11 cellular contexts compared by ENCODE assay signal in genomic region chr10:93071674-93072224, GRCh38. TPM values are rescaled to one million over a fixed set of nuclear protein-coding genes. Genes with fewer than 3 reads are reported as not detected.
DNase-seq lines count a peak whose midpoint lies in the region; ATAC-seq and TF ChIP-seq lines count a peak whose summit lies in the region.
"Had no signal": no experiment of that assay in that cellular context is flagged by ENCODE, and none has a peak within 500 bp of the region (broad histone marks: within the 10 kb centered on the region; RNA-seq: fewer than 3 reads in every experiment).

No MANE protein-coding gene starts in this region.

- H3K27ac ChIP-seq in adrenal gland, result no peak overlapping the region
- H3K27ac ChIP-seq in left lung, result no peak overlapping the region
- H3K27ac ChIP-seq in thoracic aorta, result no peak overlapping the region

- H3K9me3 ChIP-seq in adrenal gland (replicated peaks in 1 of 3) (no peaks in the 10 kb centered on the region), left lung (no peaks in the 10 kb centered on the region), thoracic aorta (no peaks in the 10 kb centered on the region)

- intact Hi-C loops in adrenal gland (cut with DNase I), result no loop called here
- intact Hi-C loops in left lung (cut with DNase I), result no loop called here

- H3K27me3 ChIP-seq in adrenal gland (peaks cover 58% of the 10 kb centered on the region), left lung (peaks cover 89 to 100% of the 10 kb centered on the region in 2 donors), thoracic aorta (replicated peaks; ENCODE audit: insufficient read depth) (peaks cover 10% of the 10 kb centered on the region)

- H3K4me3 ChIP-seq in adrenal gland, result peak overlapping the region in 2 of 4 donors; percentile 21 to 42
- H3K4me3 ChIP-seq in left lung, result peak overlapping the region; percentile 9 to 30
- peak overlapping the region; percentile 74 for H3K4me3 ChIP-seq in thoracic aorta

- no peak for TF ChIP-seq CTCF in adrenal gland (IDR thresholded peaks at IDR 0.05)
- no peak for TF ChIP-seq CTCF in left lung (IDR thresholded peaks at IDR 0.05)
- TF ChIP-seq CTCF in thoracic aorta (IDR thresholded peaks at IDR 0.05), result no peak

- peaks cover 17 to 45% of the 10 kb centered on the region in 2 donors for H3K4me1 ChIP-seq in adrenal gland (replicated peaks in 1 of 2)
- H3K4me1 ChIP-seq in left lung, result peaks cover 22 to 46% of the 10 kb centered on the region in 2 donors
- H3K4me1 ChIP-seq in thoracic aorta (ENCODE audit: control insufficient read depth in 1 of 2, low read depth in 2 of 2), result peaks cover 33 to 50% of the 10 kb centered on the region in 2 donors

- peak; percentile 80 for ATAC-seq in left lung
- ATAC-seq in thoracic aorta (ENCODE audit: insufficient number of reproducible peaks, low FRiP score, low read depth), result no peak

- H3K36me3 ChIP-seq in adrenal gland (replicated peaks in 1 of 2), result no peaks in the 10 kb centered on the region
- H3K36me3 ChIP-seq in left lung, result no peaks in the 10 kb centered on the region
- no peaks in the 10 kb centered on the region for H3K36me3 ChIP-seq in thoracic aorta

- peak; percentile 16 to 24 for DNase-seq in activated T-cell treated with anti-CD3 and anti-CD28 coated beads, Interleukin-2, amount 50 U/mL, for 48 hours
- no peak for DNase-seq in activated T-cell treated with anti-CD3 and anti-CD28 coated beads for 4 hours
- DNase-seq in adrenal gland, result peak; percentile 32 to 72 (median 56)
- DNase-seq in left lung, result peak in 1 of 2 donors; percentile 80
- no peak for DNase-seq in thoracic aorta (ENCODE audit: low spot score)
- DNase-seq in middle frontal gyrus (ENCODE audit: extremely low spot score, low spot score), result no peak
- no peak for DNase-seq in T1000 (lab: John Stamatoyannopoulos, UW)
- DNase-seq in NCI-H146 (lab: John Stamatoyannopoulos, UW), result no peak
- DNase-seq: cortex of kidney, DMS79 treated with DMSO at 0.1 percent for 48 hours had no signal

- no peak for TF ChIP-seq POLR2A in adrenal gland (IDR thresholded peaks at IDR 0.05)

- 2 to 10% (median 5%) methylated on average over 19 to 37 of the region's 37 CpGs for WGBS in adrenal gland, 4 donors

RNA-seq across cellular contexts. Expression of gene CYP26A1, which starts 1.9 kb away (rescaled TPM):
- total RNA-seq in adrenal gland, result 1 to 10 TPM in 1 of 8 donors, under 1 TPM in 3, not detected in 4; 0.29 to 4.2 (median 0.42) TPM
- under 1 TPM; 0.10 to 0.62 (median 0.56) TPM for polyA plus RNA-seq in adrenal gland
- total RNA-seq in left lung, result under 1 TPM in 1 of 2 donors, not detected in 1; 0.21 TPM
- not detected for total RNA-seq in thoracic aorta
- total RNA-seq: subcutaneous adipose tissue had no signal

RNA-seq across cellular contexts. Expression of gene CYP26C1, which starts 11.2 kb away (rescaled TPM):
- total RNA-seq in adrenal gland, result 1 to 10 TPM in 1 of 8 donors, under 1 TPM in 6, not detected in 1; 0.12 to 5.8 (median 0.25) TPM
- under 1 TPM; 0.10 to 0.48 (median 0.31) TPM for polyA plus RNA-seq in adrenal gland
- total RNA-seq in left lung, result under 1 TPM; 0.09 to 0.42 TPM
- total RNA-seq in thoracic aorta, result under 1 TPM in 1 of 2 donors, not detected in 1; 0.35 TPM

Comparison
In these comparisons a context has a peak if more than half of its experiments do, and no peak if none do; other contexts are left out.
1. DNase-seq: peak in activated T-cell treated with anti-CD3 and anti-CD28 coated beads, Interleukin-2, amount 50 U/mL, for 48 hours (2 of 2) and adrenal gland (7 of 7); none in activated T-cell treated with anti-CD3 and anti-CD28 coated beads for 4 hours (single experiment), thoracic aorta (single experiment), middle frontal gyrus (single experiment), T1000 (single experiment) and NCI-H146 (single experiment).